16 cellular contexts compared by ENCODE assay signal in the genomic region with DNA sequence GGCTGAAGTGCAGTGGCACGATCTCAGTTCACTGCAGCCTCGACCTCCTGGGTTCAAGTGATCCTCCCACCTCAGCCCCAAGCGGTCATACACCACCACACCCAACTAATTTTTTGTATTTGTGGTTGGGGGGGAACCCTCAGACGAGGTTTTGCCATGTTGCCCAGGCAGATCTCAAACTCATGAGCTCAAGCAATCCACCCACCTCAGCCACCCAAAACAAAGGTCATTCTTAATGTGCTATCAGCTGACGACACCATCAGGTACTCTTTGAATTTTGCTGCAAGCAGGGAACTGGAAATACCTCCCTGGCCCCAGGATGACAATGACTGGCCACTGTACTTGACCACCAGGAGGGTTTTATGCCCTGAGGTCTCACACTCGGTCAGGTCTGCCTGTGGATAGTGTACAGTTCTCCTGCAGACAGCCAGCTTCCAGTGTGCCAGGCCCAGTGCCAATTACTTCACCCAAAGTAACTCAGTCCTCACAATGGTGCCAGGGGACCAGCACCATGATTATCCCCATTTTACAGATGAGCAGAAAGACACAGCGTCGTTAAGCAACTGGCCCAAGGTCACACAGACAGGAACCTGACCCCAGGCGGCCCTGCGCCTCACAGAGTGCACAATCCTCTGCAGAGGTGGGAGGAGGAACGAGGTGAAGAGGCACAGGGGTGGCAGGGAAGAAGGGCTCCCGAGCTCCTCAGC. TPM values are rescaled to one million over a fixed set of nuclear protein-coding genes. Genes with fewer than 3 reads are reported as not detected.
DNase-seq lines count a peak whose midpoint lies in the region; ATAC-seq, FAIRE-seq and TF ChIP-seq lines count a peak whose summit lies in the region.
"Had no signal": no experiment of that assay in that cellular context is flagged by ENCODE, and none has a peak within 500 bp of the region (broad histone marks: within the 10 kb centered on the region; RNA-seq: fewer than 3 reads in every experiment).

No MANE protein-coding gene starts in this region.

- peak; percentile 18 for ATAC-seq in activated CD8-positive, alpha-beta memory T cell treated with anti-CD3 and anti-CD28 coated beads, Interleukin-2, amount 10 ng/mL, durations not matched to agents 7 days and 5 days
- ATAC-seq in HG03045 (IDR thresholded peaks at IDR 0.05; ENCODE audit: unreplicated experiment) = no peak

- H3K27me3 ChIP-seq in muscle layer of duodenum (ENCODE audit: low read depth, low read length) (no peaks in the 10 kb centered on the region), uterus (no peaks in the 10 kb centered on the region)
- H3K27me3 ChIP-seq: right atrium auricular region, SJSA1 had no signal

- TF ChIP-seq CTCF in uterus (IDR thresholded peaks at IDR 0.05) (no peak), kidney (IDR thresholded peaks at IDR 0.05; ENCODE audit: borderline replicate concordance, extremely low read depth, insufficient read depth) (no peak)

- peaks cover 66% of the 10 kb centered on the region for H3K4me1 Mint-ChIP-seq in activated CD8-positive, alpha-beta memory T cell treated with anti-CD3 and anti-CD28 coated beads, Interleukin-2, amount 10 ng/mL, durations not matched to agents 7 days and 5 days

- H3K4me1 ChIP-seq in muscle layer of duodenum (ENCODE audit: control insufficient read depth in 1 of 2, insufficient read depth in 2 of 2, low read length in 2 of 2) = peaks cover 4 to 20% of the 10 kb centered on the region in 2 donors
- peaks cover 0 to 14% of the 10 kb centered on the region in 2 donors for H3K4me1 ChIP-seq in uterus
- peaks cover 24 to 25% of the 10 kb centered on the region in 2 donors for H3K4me1 ChIP-seq in kidney (ENCODE audit: control insufficient read depth in 1 of 2, insufficient read depth in 1 of 2, low read depth in 1 of 2, low read length in 2 of 2)

- FAIRE-seq in kidney (lab: Jason Lieb, UNC) = no peak

- no peak for TF ChIP-seq POLR2A in uterus (IDR thresholded peaks at IDR 0.05)

- peak overlapping the region; percentile 72 for H3K27ac Mint-ChIP-seq in activated CD8-positive, alpha-beta memory T cell treated with anti-CD3 and anti-CD28 coated beads, Interleukin-2, amount 10 ng/mL, durations not matched to agents 7 days and 5 days
- H3K27ac Mint-ChIP-seq: activated naive CD4-positive, alpha-beta T cell treated with anti-CD3 and anti-CD28 coated beads, Interleukin-2, amount 50 U/mL, for 24 hours had no signal

- H3K36me3 ChIP-seq in muscle layer of duodenum (ENCODE audit: control insufficient read depth in 1 of 2, insufficient read depth in 2 of 2, low read length in 2 of 2) (no peaks in the 10 kb centered on the region), uterus (no peaks in the 10 kb centered on the region), kidney (ENCODE audit: control insufficient read depth in 1 of 2, insufficient read depth in 2 of 2, low read length in 2 of 2) (no peaks in the 10 kb centered on the region)
- H3K36me3 ChIP-seq: right atrium auricular region, SJSA1 had no signal

- H3K36me3 Mint-ChIP-seq in activated CD8-positive, alpha-beta memory T cell treated with anti-CD3 and anti-CD28 coated beads, Interleukin-2, amount 10 ng/mL, durations not matched to agents 7 days and 5 days = peaks cover 2% of the 10 kb centered on the region
- H3K36me3 Mint-ChIP-seq: activated naive CD4-positive, alpha-beta T cell treated with anti-CD3 and anti-CD28 coated beads, Interleukin-2, amount 50 U/mL, for 24 hours had no signal

- no peak overlapping the region for H3K4me3 ChIP-seq in muscle layer of duodenum (ENCODE audit: low read depth in 1 of 2, low read length in 2 of 2)
- H3K4me3 ChIP-seq in uterus = no peak overlapping the region
- no peak overlapping the region for H3K4me3 ChIP-seq in kidney (ENCODE audit: low read length in 2 of 2)
- H3K4me3 ChIP-seq: right atrium auricular region, SJSA1 had no signal

- DNase-seq in activated CD8-positive, alpha-beta memory T cell treated with anti-CD3 and anti-CD28 coated beads, Interleukin-2, amount 10 ng/mL, durations not matched to agents 7 days and 5 days = peak; percentile 57
- no peak for DNase-seq in activated CD8-positive, alpha-beta memory T cell treated with anti-CD3 and anti-CD28 coated beads, Interleukin-2, amount 50 U/mL, for 48 hours
- DNase-seq in uterus (no peak), kidney (no peak), anterior cingulate cortex (lab: John Stamatoyannopoulos, UW) (no peak)
- DNase-seq: activated CD8-positive, alpha-beta memory T cell treated with anti-CD3 and anti-CD28 coated beads, Interleukin-2, amount 50 U/mL, for 4 hours; glutamatergic neuron; stimulated activated CD4-positive, alpha-beta T cell treated with anti-CD3 and anti-CD28 coated beads, Interleukin-4, amount 100 ng/mL, for 24 hours had no signal

- no peaks in the 10 kb centered on the region for H3K9me3 Mint-ChIP-seq in activated CD8-positive, alpha-beta memory T cell treated with anti-CD3 and anti-CD28 coated beads, Interleukin-2, amount 10 ng/mL, durations not matched to agents 7 days and 5 days (ENCODE audit: low read depth)
- H3K9me3 Mint-ChIP-seq: activated naive CD4-positive, alpha-beta T cell treated with anti-CD3 and anti-CD28 coated beads, Interleukin-2, amount 50 U/mL, for 24 hours; central memory CD8-positive, alpha-beta T cell; nephron had no signal

- H3K27ac ChIP-seq in angular gyrus (ENCODE audit: low read depth, low read length) (peak overlapping the region; percentile 1), muscle layer of duodenum (ENCODE audit: low read length) (peak overlapping the region; percentile 14), uterus (peak overlapping the region; percentile 71 to 80), kidney (ENCODE audit: low read depth in 2 of 2, low read length in 2 of 2) (peak overlapping the region in 1 of 2 donors; percentile 33)
- H3K27ac ChIP-seq: SJSA1 had no signal

- no peaks in the 10 kb centered on the region for H3K9me3 ChIP-seq in muscle layer of duodenum (ENCODE audit: control insufficient read depth in 1 of 2, low read length in 2 of 2)
- no peaks in the 10 kb centered on the region for H3K9me3 ChIP-seq in uterus
- H3K9me3 ChIP-seq in kidney (ENCODE audit: control insufficient read depth in 1 of 2, low read length in 2 of 2) = no peaks in the 10 kb centered on the region
- H3K9me3 ChIP-seq: right atrium auricular region, SJSA1 had no signal

- H3K4me3 Mint-ChIP-seq in activated CD8-positive, alpha-beta memory T cell treated with anti-CD3 and anti-CD28 coated beads, Interleukin-2, amount 10 ng/mL, durations not matched to agents 7 days and 5 days = peak overlapping the region; percentile 34
- H3K4me3 Mint-ChIP-seq: activated naive CD4-positive, alpha-beta T cell treated with anti-CD3 and anti-CD28 coated beads, Interleukin-2, amount 50 U/mL, for 24 hours; nephron had no signal

- peak overlapping the region in 1 of 2 donors; percentile 2 for H3K9ac ChIP-seq in kidney (ENCODE audit: low read length in 2 of 2)

- CTCF ChIA-PET in activated CD8-positive, alpha-beta memory T cell treated with anti-CD3 and anti-CD28 coated beads, Interleukin-2, amount 10 ng/mL, durations not matched to agents 7 days and 5 days (lab: Charles Lee) = interaction anchor here (1.4 to 1.7 kb wide), 2 partner anchors 39 to 40 kb away, joined by 4 to 5 read pairs; no protein-coding TSS in a partner anchor

- no peaks in the 10 kb centered on the region for H3K27me3 Mint-ChIP-seq in activated CD8-positive, alpha-beta memory T cell treated with anti-CD3 and anti-CD28 coated beads, Interleukin-2, amount 10 ng/mL, durations not matched to agents 7 days and 5 days
- H3K27me3 Mint-ChIP-seq: activated naive CD4-positive, alpha-beta T cell treated with anti-CD3 and anti-CD28 coated beads, Interleukin-2, amount 50 U/mL, for 24 hours; central memory CD8-positive, alpha-beta T cell had no signal

- intact Hi-C loops in uterus (cut with DNase I; ENCODE audit: low total_unique reads) (no loop called here), kidney (cut with DNase I) (no loop called here)

RNA-seq across cellular contexts. Expression of gene ITPK1, which starts 42.9 kb away (rescaled TPM):
- 100 to 1,000 TPM in 1 of 2 experiments, 10 to 100 TPM in 1; 96.1 to 103 TPM for total RNA-seq in activated CD8-positive, alpha-beta memory T cell treated with anti-CD3 and anti-CD28 coated beads, Interleukin-2, amount 10 ng/mL, durations not matched to agents 7 days and 5 days
- total RNA-seq in uterus (10 to 100 TPM; 19.7 to 97.7 (median 26.5) TPM), kidney (92.0 TPM)
- polyA plus RNA-seq in kidney (ENCODE audit: insufficient read depth, low read depth, low replicate concordance) = 43.6 TPM
